ENCODE assay signal across 16 cellular contexts in genomic region chr2:219297766-219298456, GRCh38. TPM values are rescaled to one million over a fixed set of nuclear protein-coding genes. Genes with fewer than 3 reads are reported as not detected.
DNase-seq lines count a peak whose midpoint lies in the region; ATAC-seq and TF ChIP-seq lines count a peak whose summit lies in the region.
"Had no signal": no experiment of that assay in that cellular context is flagged by ENCODE, and none has a peak within 500 bp of the region (broad histone marks: within the 10 kb centered on the region; RNA-seq: fewer than 3 reads in every experiment).

No MANE protein-coding gene starts in this region.

- TF ChIP-seq CTCF in natural killer cell (IDR thresholded peaks at IDR 0.05) = no peak
- TF ChIP-seq CTCF in fibroblast of villous mesenchyme (IDR thresholded peaks at IDR 0.05; ENCODE audit: insufficient read depth, low read depth, low read length) = peak; percentile 20

- peaks cover 12 to 16% of the 10 kb centered on the region in 2 donors for H3K27me3 Mint-ChIP-seq in natural killer cell (ENCODE audit: low read depth in 2 of 2)
- H3K27me3 Mint-ChIP-seq in natural killer cell treated with Interleukin-12 subunit alpha and Interleukin-12 subunit beta and Interleukin-15 and Interleukin-18, amount 100 ng/mL, for 72 hours = peaks cover 9% of the 10 kb centered on the region in 2 donors
- peaks cover 14% of the 10 kb centered on the region for H3K27me3 Mint-ChIP-seq in activated T-helper 17 cell treated with anti-CD3 and anti-CD28 coated beads, Interleukin-2, amount 50 U/mL, for 72 hours
- peaks cover 30 to 33% of the 10 kb centered on the region in 2 donors for H3K27me3 Mint-ChIP-seq in stimulated activated naive B cell treated with anti-CD40 and anti-IgM and Interleukin-4, amounts not matched to agents 10 μg/mL and 1 μg/mL and 100 μg/mL, for 72 hours

- ATAC-seq in natural killer cell = no peak
- ATAC-seq in natural killer cell treated with Interleukin-12 subunit alpha and Interleukin-12 subunit beta and Interleukin-15 and Interleukin-18, amount 100 ng/mL, for 72 hours = no peak
- ATAC-seq in activated T-helper 17 cell treated with anti-CD3 and anti-CD28 coated beads, Interleukin-2, amount 50 U/mL, for 72 hours (replicated peaks) = no peak
- no peak for ATAC-seq in stimulated activated naive B cell treated with anti-CD40 and anti-IgM and Interleukin-4, amounts not matched to agents 10 μg/mL and 1 μg/mL and 100 μg/mL, for 72 hours (replicated peaks)

- H3K4me1 Mint-ChIP-seq in natural killer cell = peaks cover 6 to 17% of the 10 kb centered on the region in 2 donors
- peaks cover 6 to 12% of the 10 kb centered on the region in 2 donors for H3K4me1 Mint-ChIP-seq in natural killer cell treated with Interleukin-12 subunit alpha and Interleukin-12 subunit beta and Interleukin-15 and Interleukin-18, amount 100 ng/mL, for 72 hours (ENCODE audit: low read depth in 2 of 2)
- no peaks in the 10 kb centered on the region for H3K4me1 Mint-ChIP-seq in activated T-helper 17 cell treated with anti-CD3 and anti-CD28 coated beads, Interleukin-2, amount 50 U/mL, for 72 hours
- H3K4me1 Mint-ChIP-seq in stimulated activated naive B cell treated with anti-CD40 and anti-IgM and Interleukin-4, amounts not matched to agents 10 μg/mL and 1 μg/mL and 100 μg/mL, for 72 hours = peaks cover 14 to 17% of the 10 kb centered on the region in 2 donors

- H3K36me3 Mint-ChIP-seq in natural killer cell = no peaks in the 10 kb centered on the region
- no peaks in the 10 kb centered on the region for H3K36me3 Mint-ChIP-seq in natural killer cell treated with Interleukin-12 subunit alpha and Interleukin-12 subunit beta and Interleukin-15 and Interleukin-18, amount 100 ng/mL, for 72 hours
- no peaks in the 10 kb centered on the region for H3K36me3 Mint-ChIP-seq in activated T-helper 17 cell treated with anti-CD3 and anti-CD28 coated beads, Interleukin-2, amount 50 U/mL, for 72 hours (ENCODE audit: low read depth)
- no peaks in the 10 kb centered on the region for H3K36me3 Mint-ChIP-seq in stimulated activated naive B cell treated with anti-CD40 and anti-IgM and Interleukin-4, amounts not matched to agents 10 μg/mL and 1 μg/mL and 100 μg/mL, for 72 hours
- H3K36me3 Mint-ChIP-seq: activated naive CD8-positive, alpha-beta T cell treated with anti-CD3 and anti-CD28 coated beads for 36 hours; naive B cell had no signal

- H3K9me3 Mint-ChIP-seq in natural killer cell = no peaks in the 10 kb centered on the region
- H3K9me3 Mint-ChIP-seq in natural killer cell treated with Interleukin-12 subunit alpha and Interleukin-12 subunit beta and Interleukin-15 and Interleukin-18, amount 100 ng/mL, for 72 hours = no peaks in the 10 kb centered on the region
- H3K9me3 Mint-ChIP-seq in activated T-helper 17 cell treated with anti-CD3 and anti-CD28 coated beads, Interleukin-2, amount 50 U/mL, for 72 hours = no peaks in the 10 kb centered on the region
- no peaks in the 10 kb centered on the region for H3K9me3 Mint-ChIP-seq in stimulated activated naive B cell treated with anti-CD40 and anti-IgM and Interleukin-4, amounts not matched to agents 10 μg/mL and 1 μg/mL and 100 μg/mL, for 72 hours
- H3K9me3 Mint-ChIP-seq: activated naive CD8-positive, alpha-beta T cell treated with anti-CD3 and anti-CD28 coated beads for 36 hours; T-helper 2 cell treated with Interferon-gamma antibody and Interleukin-4, amounts not matched to agents 5 μg/mL and 100 μg/mL, for 36 hours had no signal

- intact Hi-C loops in natural killer cell (cut with micrococcal nuclease) = loop anchor here (1.0 kb wide), 2 partner anchors 138 to 240 kb away; partner anchors contain the start of gene NHEJ1

- DNase-seq in natural killer cell (peak; percentile 14), fibroblast of villous mesenchyme (ENCODE audit: low read depth) (no peak), amniotic stem cell (lab: John Stamatoyannopoulos, UW) (no peak), NCI-H748 (lab: John Stamatoyannopoulos, UW; ENCODE audit: unreplicated experiment) (no peak)
- DNase-seq in natural killer cell treated with Interleukin-12 subunit alpha and Interleukin-12 subunit beta and Interleukin-15 and Interleukin-18, amount 100 ng/mL, for 72 hours (ENCODE audit: low spot score) = no peak
- DNase-seq in stimulated activated naive B cell treated with anti-CD40 and anti-IgM and Interleukin-4, amounts not matched to agents 10 μg/mL and 1 μg/mL and 100 μg/mL, for 72 hours = no peak
- no peak for DNase-seq in stimulated activated CD8-positive, alpha-beta memory T cell treated with anti-CD3 and anti-CD28 coated beads, Interleukin-4, amount 100 ng/mL, for 48 hours
- DNase-seq: NCI-H1436 treated with DMSO at 0.1 percent for 48 hours, SIG-M5 had no signal

- no peak overlapping the region for H3K4me3 ChIP-seq in fibroblast of villous mesenchyme (ENCODE audit: low read depth, low read length)
- H3K4me3 ChIP-seq: HAP-1 had no signal

- H3K4me3 Mint-ChIP-seq in natural killer cell = no peak overlapping the region
- no peak overlapping the region for H3K4me3 Mint-ChIP-seq in natural killer cell treated with Interleukin-12 subunit alpha and Interleukin-12 subunit beta and Interleukin-15 and Interleukin-18, amount 100 ng/mL, for 72 hours
- H3K4me3 Mint-ChIP-seq in activated T-helper 17 cell treated with anti-CD3 and anti-CD28 coated beads, Interleukin-2, amount 50 U/mL, for 72 hours = peak overlapping the region; percentile 86
- H3K4me3 Mint-ChIP-seq in stimulated activated naive B cell treated with anti-CD40 and anti-IgM and Interleukin-4, amounts not matched to agents 10 μg/mL and 1 μg/mL and 100 μg/mL, for 72 hours = no peak overlapping the region
- H3K4me3 Mint-ChIP-seq: T-helper 2 cell treated with Interferon-gamma antibody and Interleukin-4, amounts not matched to agents 5 μg/mL and 100 μg/mL, for 36 hours had no signal

- H3K27ac Mint-ChIP-seq in natural killer cell = peak overlapping the region in 1 of 2 donors; percentile 13
- no peak overlapping the region for H3K27ac Mint-ChIP-seq in natural killer cell treated with Interleukin-12 subunit alpha and Interleukin-12 subunit beta and Interleukin-15 and Interleukin-18, amount 100 ng/mL, for 72 hours
- no peak overlapping the region for H3K27ac Mint-ChIP-seq in activated T-helper 17 cell treated with anti-CD3 and anti-CD28 coated beads, Interleukin-2, amount 50 U/mL, for 72 hours
- no peak overlapping the region for H3K27ac Mint-ChIP-seq in stimulated activated naive B cell treated with anti-CD40 and anti-IgM and Interleukin-4, amounts not matched to agents 10 μg/mL and 1 μg/mL and 100 μg/mL, for 72 hours
- H3K27ac Mint-ChIP-seq: activated naive CD8-positive, alpha-beta T cell treated with anti-CD3 and anti-CD28 coated beads for 36 hours; T-helper 2 cell treated with Interferon-gamma antibody and Interleukin-4, amounts not matched to agents 5 μg/mL and 100 μg/mL, for 36 hours had no signal

RNA-seq across cellular contexts. Expression of gene PTPRN, which starts 11.3 kb away (rescaled TPM):
- total RNA-seq in natural killer cell = under 1 TPM in 2 of 3 donors, not detected in 1; 0.23 to 0.35 TPM
- total RNA-seq in natural killer cell treated with Interleukin-12 subunit alpha and Interleukin-12 subunit beta and Interleukin-15 and Interleukin-18, amount 100 ng/mL, for 72 hours = not detected
- total RNA-seq in activated T-helper 17 cell treated with anti-CD3 and anti-CD28 coated beads, Interleukin-2, amount 50 U/mL, for 72 hours = 1 to 10 TPM in 1 of 2 donors, under 1 TPM in 1; 0.67 to 6.3 TPM
- 0.86 and 0.97 TPM in 2 replicates for total RNA-seq in fibroblast of villous mesenchyme
- total RNA-seq: HT-29 had no signal

RNA-seq across cellular contexts. Expression of gene DNAJB2, which starts 18.7 kb away (rescaled TPM):
- 100 to 1,000 TPM in 1 of 3 donors, 10 to 100 TPM in 2; 70.3 to 108 (median 98.3) TPM for total RNA-seq in natural killer cell
- 10 to 100 TPM; 43.4 to 47.9 TPM for total RNA-seq in natural killer cell treated with Interleukin-12 subunit alpha and Interleukin-12 subunit beta and Interleukin-15 and Interleukin-18, amount 100 ng/mL, for 72 hours
- total RNA-seq in activated T-helper 17 cell treated with anti-CD3 and anti-CD28 coated beads, Interleukin-2, amount 50 U/mL, for 72 hours = 100 to 1,000 TPM in 1 of 2 donors, 10 to 100 TPM in 1; 55.7 to 153 TPM
- total RNA-seq in fibroblast of villous mesenchyme = 29.6 and 33.7 TPM in 2 replicates

RNA-seq across cellular contexts. Expression of gene RESP18, which starts 34.6 kb away (rescaled TPM):
- not detected for total RNA-seq in natural killer cell
- total RNA-seq in natural killer cell treated with Interleukin-12 subunit alpha and Interleukin-12 subunit beta and Interleukin-15 and Interleukin-18, amount 100 ng/mL, for 72 hours = not detected
- total RNA-seq in activated T-helper 17 cell treated with anti-CD3 and anti-CD28 coated beads, Interleukin-2, amount 50 U/mL, for 72 hours = not detected
- total RNA-seq in fibroblast of villous mesenchyme = not detected in 2 replicates
- total RNA-seq: activated naive CD8-positive, alpha-beta T cell treated with anti-CD3 and anti-CD28 coated beads for 36 hours; HT-29; liver had no signal

RNA-seq across cellular contexts. Expression of gene TUBA4A, which starts 44.2 kb away (rescaled TPM):
- 100 to 1,000 TPM; 145 to 188 (median 146) TPM for total RNA-seq in natural killer cell
- total RNA-seq in natural killer cell treated with Interleukin-12 subunit alpha and Interleukin-12 subunit beta and Interleukin-15 and Interleukin-18, amount 100 ng/mL, for 72 hours = 100 to 1,000 TPM; 159 to 161 TPM
- total RNA-seq in activated T-helper 17 cell treated with anti-CD3 and anti-CD28 coated beads, Interleukin-2, amount 50 U/mL, for 72 hours = 100 to 1,000 TPM; 347 to 530 TPM
- 6.1 and 27.6 TPM in 2 replicates for total RNA-seq in fibroblast of villous mesenchyme

RNA-seq across cellular contexts. Expression of gene TUBA4B, which starts 44.9 kb away (rescaled TPM):
- total RNA-seq in natural killer cell (not detected), fibroblast of villous mesenchyme (not detected in 2 replicates)
- total RNA-seq in natural killer cell treated with Interleukin-12 subunit alpha and Interleukin-12 subunit beta and Interleukin-15 and Interleukin-18, amount 100 ng/mL, for 72 hours = not detected
- total RNA-seq in activated T-helper 17 cell treated with anti-CD3 and anti-CD28 coated beads, Interleukin-2, amount 50 U/mL, for 72 hours = not detected
- total RNA-seq: activated naive CD8-positive, alpha-beta T cell treated with anti-CD3 and anti-CD28 coated beads for 36 hours; HT-29 had no signal
